1 cellular context compared by ENCODE assay signal in the genomic region with DNA sequence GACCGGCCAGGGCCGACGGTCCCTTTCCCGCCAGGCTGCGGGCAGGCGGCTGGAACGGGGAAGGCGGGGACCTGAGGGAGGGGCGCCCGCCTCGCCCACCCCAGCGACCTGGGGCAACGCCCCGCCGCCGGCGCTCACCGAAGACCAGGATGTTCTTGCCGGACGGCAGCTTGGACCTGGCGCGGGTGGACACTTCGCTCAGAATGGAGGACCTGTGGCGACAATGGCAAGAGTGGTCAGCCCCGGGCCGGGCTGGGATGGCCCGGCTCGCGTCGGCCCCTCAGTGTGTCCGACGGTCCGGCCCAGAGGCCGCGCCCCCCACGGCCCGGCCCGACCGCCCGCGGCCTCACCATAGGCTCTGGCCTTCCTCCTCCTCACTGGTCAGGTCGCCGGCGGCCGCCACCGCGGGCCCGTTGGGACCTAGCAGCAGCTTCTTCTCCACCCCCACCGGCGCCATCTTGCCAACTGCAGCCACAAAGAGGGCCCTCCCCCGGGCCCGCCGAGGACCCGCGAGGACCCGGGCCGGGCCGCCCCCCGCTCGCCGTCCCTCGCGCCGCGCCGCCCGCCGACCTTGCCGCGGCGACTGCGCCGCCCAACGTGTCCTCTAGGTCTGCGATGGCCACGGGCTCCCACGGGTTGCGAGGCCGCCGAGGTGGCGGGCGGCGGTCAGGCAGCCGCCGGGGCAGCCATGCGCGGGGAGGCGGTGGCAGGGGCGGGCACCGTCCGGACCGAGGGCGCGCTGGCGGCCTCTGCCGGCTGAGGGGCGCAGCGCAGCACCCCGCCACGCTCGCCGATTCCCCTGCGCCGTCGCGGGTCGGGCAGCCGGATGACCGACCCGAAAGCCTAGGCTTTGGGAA.
TF ChIP-seq lines count a peak whose summit lies in the region.

A gene (minus strand): TSS at position 475 of the 857 bp plus-strand sequence. CDS start 18 bp downstream, at position 457.

TF ChIP-seq in HepG2, 621 proteins besides CTCF, POLR2A, EP300 and RAD21 (continued from another document and continues in another):
- no peak; the same call in 1 of the 2 replicates for TF ChIP-seq ZNF564 (CRISPR knock-in tag; IDR thresholded peaks at IDR 0.05)
- TF ChIP-seq XRCC5 (optimal IDR thresholded peaks at IDR 0.05; ENCODE audit: low read length): peak; percentile 95
- TF ChIP-seq CREM (IDR thresholded peaks at IDR 0.05): no peak
- no peak for TF ChIP-seq CREM (CRISPR knock-in tag; IDR thresholded peaks at IDR 0.05)
- TF ChIP-seq ZNF816 (CRISPR knock-in tag; IDR thresholded peaks at IDR 0.05; ENCODE audit: borderline replicate concordance): no peak
- TF ChIP-seq, protein P1, sequence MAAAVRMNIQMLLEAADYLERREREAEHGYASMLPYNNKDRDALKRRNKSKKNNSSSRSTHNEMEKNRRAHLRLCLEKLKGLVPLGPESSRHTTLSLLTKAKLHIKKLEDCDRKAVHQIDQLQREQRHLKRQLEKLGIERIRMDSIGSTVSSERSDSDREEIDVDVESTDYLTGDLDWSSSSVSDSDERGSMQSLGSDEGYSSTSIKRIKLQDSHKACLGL (CRISPR knock-in tag; IDR thresholded peaks at IDR 0.05): 0 out of 2 replicates have a peak, but pooled peaks have one; percentile 51
- TF ChIP-seq, protein P2, sequence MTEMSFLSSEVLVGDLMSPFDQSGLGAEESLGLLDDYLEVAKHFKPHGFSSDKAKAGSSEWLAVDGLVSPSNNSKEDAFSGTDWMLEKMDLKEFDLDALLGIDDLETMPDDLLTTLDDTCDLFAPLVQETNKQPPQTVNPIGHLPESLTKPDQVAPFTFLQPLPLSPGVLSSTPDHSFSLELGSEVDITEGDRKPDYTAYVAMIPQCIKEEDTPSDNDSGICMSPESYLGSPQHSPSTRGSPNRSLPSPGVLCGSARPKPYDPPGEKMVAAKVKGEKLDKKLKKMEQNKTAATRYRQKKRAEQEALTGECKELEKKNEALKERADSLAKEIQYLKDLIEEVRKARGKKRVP (CRISPR knock-in tag; IDR thresholded peaks at IDR 0.05): no peak
- TF ChIP-seq, protein P3, sequence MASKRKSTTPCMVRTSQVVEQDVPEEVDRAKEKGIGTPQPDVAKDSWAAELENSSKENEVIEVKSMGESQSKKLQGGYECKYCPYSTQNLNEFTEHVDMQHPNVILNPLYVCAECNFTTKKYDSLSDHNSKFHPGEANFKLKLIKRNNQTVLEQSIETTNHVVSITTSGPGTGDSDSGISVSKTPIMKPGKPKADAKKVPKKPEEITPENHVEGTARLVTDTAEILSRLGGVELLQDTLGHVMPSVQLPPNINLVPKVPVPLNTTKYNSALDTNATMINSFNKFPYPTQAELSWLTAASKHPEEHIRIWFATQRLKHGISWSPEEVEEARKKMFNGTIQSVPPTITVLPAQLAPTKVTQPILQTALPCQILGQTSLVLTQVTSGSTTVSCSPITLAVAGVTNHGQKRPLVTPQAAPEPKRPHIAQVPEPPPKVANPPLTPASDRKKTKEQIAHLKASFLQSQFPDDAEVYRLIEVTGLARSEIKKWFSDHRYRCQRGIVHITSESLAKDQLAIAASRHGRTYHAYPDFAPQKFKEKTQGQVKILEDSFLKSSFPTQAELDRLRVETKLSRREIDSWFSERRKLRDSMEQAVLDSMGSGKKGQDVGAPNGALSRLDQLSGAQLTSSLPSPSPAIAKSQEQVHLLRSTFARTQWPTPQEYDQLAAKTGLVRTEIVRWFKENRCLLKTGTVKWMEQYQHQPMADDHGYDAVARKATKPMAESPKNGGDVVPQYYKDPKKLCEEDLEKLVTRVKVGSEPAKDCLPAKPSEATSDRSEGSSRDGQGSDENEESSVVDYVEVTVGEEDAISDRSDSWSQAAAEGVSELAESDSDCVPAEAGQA (IDR thresholded peaks at IDR 0.05; ENCODE audit: low read depth): no peak
- TF ChIP-seq, protein P3 (CRISPR knock-in tag; IDR thresholded peaks at IDR 0.05; ENCODE audit: borderline replicate concordance): no peak
- peak; percentile 55 for TF ChIP-seq KAT8 (CRISPR knock-in tag; IDR thresholded peaks at IDR 0.05)
- TF ChIP-seq ZNF430 (CRISPR knock-in tag; IDR thresholded peaks at IDR 0.05): peak; percentile 79; the same call in 1 of the 2 replicates
- TF ChIP-seq, protein P4, sequence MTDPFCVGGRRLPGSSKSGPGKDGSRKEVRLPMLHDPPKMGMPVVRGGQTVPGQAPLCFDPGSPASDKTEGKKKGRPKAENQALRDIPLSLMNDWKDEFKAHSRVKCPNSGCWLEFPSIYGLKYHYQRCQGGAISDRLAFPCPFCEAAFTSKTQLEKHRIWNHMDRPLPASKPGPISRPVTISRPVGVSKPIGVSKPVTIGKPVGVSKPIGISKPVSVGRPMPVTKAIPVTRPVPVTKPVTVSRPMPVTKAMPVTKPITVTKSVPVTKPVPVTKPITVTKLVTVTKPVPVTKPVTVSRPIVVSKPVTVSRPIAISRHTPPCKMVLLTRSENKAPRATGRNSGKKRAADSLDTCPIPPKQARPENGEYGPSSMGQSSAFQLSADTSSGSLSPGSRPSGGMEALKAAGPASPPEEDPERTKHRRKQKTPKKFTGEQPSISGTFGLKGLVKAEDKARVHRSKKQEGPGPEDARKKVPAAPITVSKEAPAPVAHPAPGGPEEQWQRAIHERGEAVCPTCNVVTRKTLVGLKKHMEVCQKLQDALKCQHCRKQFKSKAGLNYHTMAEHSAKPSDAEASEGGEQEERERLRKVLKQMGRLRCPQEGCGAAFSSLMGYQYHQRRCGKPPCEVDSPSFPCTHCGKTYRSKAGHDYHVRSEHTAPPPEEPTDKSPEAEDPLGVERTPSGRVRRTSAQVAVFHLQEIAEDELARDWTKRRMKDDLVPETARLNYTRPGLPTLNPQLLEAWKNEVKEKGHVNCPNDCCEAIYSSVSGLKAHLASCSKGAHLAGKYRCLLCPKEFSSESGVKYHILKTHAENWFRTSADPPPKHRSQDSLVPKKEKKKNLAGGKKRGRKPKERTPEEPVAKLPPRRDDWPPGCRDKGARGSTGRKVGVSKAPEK (CRISPR knock-in tag; IDR thresholded peaks at IDR 0.05; ENCODE audit: borderline replicate concordance): no peak
- no peak for TF ChIP-seq PAF1 (CRISPR knock-in tag; IDR thresholded peaks at IDR 0.05)
- TF ChIP-seq, protein P5, sequence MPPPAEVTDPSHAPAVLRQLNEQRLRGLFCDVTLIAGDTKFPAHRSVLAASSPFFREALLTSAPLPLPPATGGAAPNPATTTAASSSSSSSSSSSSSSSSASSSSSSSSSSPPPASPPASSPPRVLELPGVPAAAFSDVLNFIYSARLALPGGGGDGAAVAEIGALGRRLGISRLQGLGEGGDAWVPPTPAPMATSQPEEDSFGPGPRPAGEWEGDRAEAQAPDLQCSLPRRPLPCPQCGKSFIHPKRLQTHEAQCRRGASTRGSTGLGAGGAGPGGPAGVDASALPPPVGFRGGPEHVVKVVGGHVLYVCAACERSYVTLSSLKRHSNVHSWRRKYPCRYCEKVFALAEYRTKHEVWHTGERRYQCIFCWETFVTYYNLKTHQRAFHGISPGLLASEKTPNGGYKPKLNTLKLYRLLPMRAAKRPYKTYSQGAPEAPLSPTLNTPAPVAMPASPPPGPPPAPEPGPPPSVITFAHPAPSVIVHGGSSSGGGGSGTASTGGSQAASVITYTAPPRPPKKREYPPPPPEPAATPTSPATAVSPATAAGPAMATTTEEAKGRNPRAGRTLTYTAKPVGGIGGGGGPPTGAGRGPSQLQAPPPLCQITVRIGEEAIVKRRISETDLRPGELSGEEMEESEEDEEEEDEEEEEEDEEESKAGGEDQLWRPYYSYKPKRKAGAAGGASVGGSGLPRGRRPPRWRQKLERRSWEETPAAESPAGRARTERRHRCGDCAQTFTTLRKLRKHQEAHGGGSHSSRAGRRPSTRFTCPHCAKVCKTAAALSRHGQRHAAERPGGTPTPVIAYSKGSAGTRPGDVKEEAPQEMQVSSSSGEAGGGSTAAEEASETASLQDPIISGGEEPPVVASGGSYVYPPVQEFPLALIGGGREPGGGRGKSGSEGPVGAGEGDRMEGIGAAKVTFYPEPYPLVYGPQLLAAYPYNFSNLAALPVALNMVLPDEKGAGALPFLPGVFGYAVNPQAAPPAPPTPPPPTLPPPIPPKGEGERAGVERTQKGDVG (CRISPR knock-in tag; IDR thresholded peaks at IDR 0.05; ENCODE audit: borderline replicate concordance): no peak
- no peak for TF ChIP-seq ZNF333 (CRISPR knock-in tag; IDR thresholded peaks at IDR 0.05; ENCODE audit: borderline replicate concordance)
- no peak for TF ChIP-seq ZFP1 (CRISPR knock-in tag; IDR thresholded peaks at IDR 0.05)
- TF ChIP-seq ARID2 (CRISPR knock-in tag; IDR thresholded peaks at IDR 0.05; ENCODE audit: borderline replicate concordance): no peak
- TF ChIP-seq, protein P6, sequence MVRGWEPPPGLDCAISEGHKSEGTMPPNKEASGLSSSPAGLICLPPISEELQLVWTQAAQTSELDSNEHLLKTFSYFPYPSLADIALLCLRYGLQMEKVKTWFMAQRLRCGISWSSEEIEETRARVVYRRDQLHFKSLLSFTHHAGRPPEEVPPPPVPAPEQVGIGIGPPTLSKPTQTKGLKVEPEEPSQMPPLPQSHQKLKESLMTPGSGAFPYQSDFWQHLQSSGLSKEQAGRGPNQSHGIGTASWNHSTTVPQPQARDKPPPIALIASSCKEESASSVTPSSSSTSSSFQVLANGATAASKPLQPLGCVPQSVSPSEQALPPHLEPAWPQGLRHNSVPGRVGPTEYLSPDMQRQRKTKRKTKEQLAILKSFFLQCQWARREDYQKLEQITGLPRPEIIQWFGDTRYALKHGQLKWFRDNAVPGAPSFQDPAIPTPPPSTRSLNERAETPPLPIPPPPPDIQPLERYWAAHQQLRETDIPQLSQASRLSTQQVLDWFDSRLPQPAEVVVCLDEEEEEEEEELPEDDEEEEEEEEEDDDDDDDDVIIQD (CRISPR knock-in tag; IDR thresholded peaks at IDR 0.05; ENCODE audit: low read depth): no peak
- peak; percentile 11 for TF ChIP-seq REPIN1 (CRISPR knock-in tag; IDR thresholded peaks at IDR 0.05; ENCODE audit: borderline replicate concordance, low read depth)
- TF ChIP-seq TCF7L2 (IDR thresholded peaks at IDR 0.05; ENCODE audit: low read depth, low read length): no peak
- TF ChIP-seq, protein P7, sequence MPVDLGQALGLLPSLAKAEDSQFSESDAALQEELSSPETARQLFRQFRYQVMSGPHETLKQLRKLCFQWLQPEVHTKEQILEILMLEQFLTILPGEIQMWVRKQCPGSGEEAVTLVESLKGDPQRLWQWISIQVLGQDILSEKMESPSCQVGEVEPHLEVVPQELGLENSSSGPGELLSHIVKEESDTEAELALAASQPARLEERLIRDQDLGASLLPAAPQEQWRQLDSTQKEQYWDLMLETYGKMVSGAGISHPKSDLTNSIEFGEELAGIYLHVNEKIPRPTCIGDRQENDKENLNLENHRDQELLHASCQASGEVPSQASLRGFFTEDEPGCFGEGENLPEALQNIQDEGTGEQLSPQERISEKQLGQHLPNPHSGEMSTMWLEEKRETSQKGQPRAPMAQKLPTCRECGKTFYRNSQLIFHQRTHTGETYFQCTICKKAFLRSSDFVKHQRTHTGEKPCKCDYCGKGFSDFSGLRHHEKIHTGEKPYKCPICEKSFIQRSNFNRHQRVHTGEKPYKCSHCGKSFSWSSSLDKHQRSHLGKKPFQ (CRISPR knock-in tag; IDR thresholded peaks at IDR 0.05; ENCODE audit: insufficient replicate concordance): no peak
- TF ChIP-seq, protein P8, sequence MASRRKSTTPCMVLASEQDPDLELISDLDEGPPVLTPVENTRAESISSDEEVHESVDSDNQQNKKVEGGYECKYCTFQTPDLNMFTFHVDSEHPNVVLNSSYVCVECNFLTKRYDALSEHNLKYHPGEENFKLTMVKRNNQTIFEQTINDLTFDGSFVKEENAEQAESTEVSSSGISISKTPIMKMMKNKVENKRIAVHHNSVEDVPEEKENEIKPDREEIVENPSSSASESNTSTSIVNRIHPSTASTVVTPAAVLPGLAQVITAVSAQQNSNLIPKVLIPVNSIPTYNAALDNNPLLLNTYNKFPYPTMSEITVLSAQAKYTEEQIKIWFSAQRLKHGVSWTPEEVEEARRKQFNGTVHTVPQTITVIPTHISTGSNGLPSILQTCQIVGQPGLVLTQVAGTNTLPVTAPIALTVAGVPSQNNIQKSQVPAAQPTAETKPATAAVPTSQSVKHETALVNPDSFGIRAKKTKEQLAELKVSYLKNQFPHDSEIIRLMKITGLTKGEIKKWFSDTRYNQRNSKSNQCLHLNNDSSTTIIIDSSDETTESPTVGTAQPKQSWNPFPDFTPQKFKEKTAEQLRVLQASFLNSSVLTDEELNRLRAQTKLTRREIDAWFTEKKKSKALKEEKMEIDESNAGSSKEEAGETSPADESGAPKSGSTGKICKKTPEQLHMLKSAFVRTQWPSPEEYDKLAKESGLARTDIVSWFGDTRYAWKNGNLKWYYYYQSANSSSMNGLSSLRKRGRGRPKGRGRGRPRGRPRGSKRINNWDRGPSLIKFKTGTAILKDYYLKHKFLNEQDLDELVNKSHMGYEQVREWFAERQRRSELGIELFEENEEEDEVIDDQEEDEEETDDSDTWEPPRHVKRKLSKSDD (CRISPR knock-in tag; IDR thresholded peaks at IDR 0.05; ENCODE audit: low read depth): no peak
- no peak for TF ChIP-seq SUZ12 (IDR thresholded peaks at IDR 0.05; ENCODE audit: low read depth, low read length)
- TF ChIP-seq, protein P9, sequence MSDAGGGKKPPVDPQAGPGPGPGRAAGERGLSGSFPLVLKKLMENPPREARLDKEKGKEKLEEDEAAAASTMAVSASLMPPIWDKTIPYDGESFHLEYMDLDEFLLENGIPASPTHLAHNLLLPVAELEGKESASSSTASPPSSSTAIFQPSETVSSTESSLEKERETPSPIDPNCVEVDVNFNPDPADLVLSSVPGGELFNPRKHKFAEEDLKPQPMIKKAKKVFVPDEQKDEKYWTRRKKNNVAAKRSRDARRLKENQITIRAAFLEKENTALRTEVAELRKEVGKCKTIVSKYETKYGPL (CRISPR knock-in tag; IDR thresholded peaks at IDR 0.05): no peak
- no peak; the same call in 1 of the 2 replicates for TF ChIP-seq SIN3B (IDR thresholded peaks at IDR 0.05; ENCODE audit: low read length)
- no peak for TF ChIP-seq NFKBIZ (CRISPR knock-in tag; IDR thresholded peaks at IDR 0.05)
- TF ChIP-seq, protein P10, sequence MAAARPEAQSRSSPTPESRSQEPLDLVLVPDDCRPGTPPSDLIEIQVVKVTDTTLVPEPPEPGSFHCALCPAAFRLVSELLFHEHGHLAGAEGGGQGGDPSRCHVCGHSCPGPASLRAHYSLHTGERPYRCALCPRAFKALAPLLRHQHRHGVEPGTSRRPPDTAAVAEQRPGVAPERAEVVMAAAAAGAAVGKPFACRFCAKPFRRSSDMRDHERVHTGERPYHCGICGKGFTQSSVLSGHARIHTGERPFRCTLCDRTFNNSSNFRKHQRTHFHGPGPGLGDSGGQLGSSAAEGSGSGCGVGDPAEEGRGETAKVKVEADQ (CRISPR knock-in tag; IDR thresholded peaks at IDR 0.05; ENCODE audit: borderline replicate concordance): peak; percentile 45; the same call in 1 of the 2 replicates
- no peak; the same call in 1 of the 2 replicates for TF ChIP-seq ZNF746 (CRISPR knock-in tag; IDR thresholded peaks at IDR 0.05)
- no peak for TF ChIP-seq NCOA2 (CRISPR knock-in tag; IDR thresholded peaks at IDR 0.05)
- TF ChIP-seq KDM2A (CRISPR knock-in tag; IDR thresholded peaks at IDR 0.05; ENCODE audit: borderline replicate concordance, low read depth): peak; percentile 37; the same call in 1 of the 2 replicates
